Comparison of ENCODE assay signal across 8 cellular contexts in genomic region chr2:202378001-202378400, GRCh38. TPM values are rescaled to one million over a fixed set of nuclear protein-coding genes. Genes with fewer than 3 reads are reported as not detected.
A peak's percentile ranks its signal among the peaks of the same experiment; 100 is the strongest.
DNase-seq lines count a peak whose midpoint lies in the region; ATAC-seq, FAIRE-seq and TF ChIP-seq lines count a peak whose summit lies in the region.

No MANE protein-coding gene starts in this region.

- H3K36me3 Mint-ChIP-seq in CD4-positive, CD25-positive, alpha-beta regulatory T cell, result peaks cover 7% of the 10 kb centered on the region
- peaks cover 15% of the 10 kb centered on the region for H3K36me3 Mint-ChIP-seq in nephron progenitor cell (ENCODE audit: low read depth)

- H3K27me3 ChIP-seq in CD4-positive, CD25-positive, alpha-beta regulatory T cell (ENCODE audit: control insufficient read depth, insufficient read depth, low read length), result no peaks in the 10 kb centered on the region
- H3K27me3 ChIP-seq in Karpas-422 (ENCODE audit: low read length), result 0 out of 2 replicates have a peak, but pooled peaks cover 3% of the 10 kb centered on the region
- no peaks in the 10 kb centered on the region for H3K27me3 ChIP-seq in duodenal mucosa (ENCODE audit: control insufficient read depth in 1 of 2, insufficient read depth in 2 of 2, low read length in 2 of 2)

- peaks cover 27 to 50% (median 41%) of the 10 kb centered on the region in 4 donors for H3K4me1 Mint-ChIP-seq in CD4-positive, CD25-positive, alpha-beta regulatory T cell
- peaks cover 45% of the 10 kb centered on the region for H3K4me1 Mint-ChIP-seq in nephron progenitor cell

- H3K27ac Mint-ChIP-seq in CD4-positive, CD25-positive, alpha-beta regulatory T cell, result peak overlapping the region in 2 of 3 donors; percentile 60 to 94
- no peak overlapping the region for H3K27ac Mint-ChIP-seq in nephron progenitor cell

- H3K9me2 ChIP-seq in Karpas-422 (replicated peaks; ENCODE audit: insufficient read depth, low read length), result no peaks in the 10 kb centered on the region

- no peaks in the 10 kb centered on the region for H3K79me2 ChIP-seq in Karpas-422 (ENCODE audit: low read length)

- peak overlapping the region; percentile 95 for H3K4me2 ChIP-seq in Karpas-422 (ENCODE audit: low read depth, low read length, poor library complexity, severe bottlenecking)

- peak overlapping the region; percentile 92 for H3K4me3 ChIP-seq in CD4-positive, CD25-positive, alpha-beta regulatory T cell (ENCODE audit: low read depth, low read length)
- peak overlapping the region; percentile 78 for H3K4me3 ChIP-seq in Karpas-422 (ENCODE audit: low read length)
- peak overlapping the region; percentile 89 to 94 for H3K4me3 ChIP-seq in duodenal mucosa (ENCODE audit: low read depth in 1 of 2, low read length in 2 of 2)

- FAIRE-seq in GM12891 (lab: Jason Lieb, UNC), result no peak

- no peak for DNase-seq in CD4-positive, CD25-positive, alpha-beta regulatory T cell
- DNase-seq in Karpas-422 (no peak), nephron progenitor cell (no peak), COR-L47 (lab: John Stamatoyannopoulos, UW) (no peak), GM12891 (ENCODE audit: insufficient read length, low spot score) (no peak)

- no peaks in the 10 kb centered on the region for H3K9me3 ChIP-seq in CD4-positive, CD25-positive, alpha-beta regulatory T cell (ENCODE audit: control insufficient read depth in 2 of 2, low read length in 2 of 2)
- H3K9me3 ChIP-seq in Karpas-422 (ENCODE audit: low read length) (no peaks in the 10 kb centered on the region), duodenal mucosa (ENCODE audit: control insufficient read depth in 1 of 2, low read length in 2 of 2) (no peaks in the 10 kb centered on the region)

- no peaks in the 10 kb centered on the region for H3K9me3 Mint-ChIP-seq in CD4-positive, CD25-positive, alpha-beta regulatory T cell
- peaks cover 4% of the 10 kb centered on the region for H3K9me3 Mint-ChIP-seq in nephron progenitor cell

- peaks cover 37% of the 10 kb centered on the region for H3K4me1 ChIP-seq in CD4-positive, CD25-positive, alpha-beta regulatory T cell (ENCODE audit: control insufficient read depth, insufficient read depth, low read length, poor library complexity, severe bottlenecking)
- H3K4me1 ChIP-seq in Karpas-422 (ENCODE audit: low read length) (peaks cover 49% of the 10 kb centered on the region), duodenal mucosa (ENCODE audit: control insufficient read depth in 1 of 2, insufficient read depth in 2 of 2, low read length in 2 of 2) (peaks cover 16 to 24% of the 10 kb centered on the region in 2 donors)

- H4K20me1 ChIP-seq in Karpas-422 (ENCODE audit: insufficient read depth, low read depth, low read length), result no peaks in the 10 kb centered on the region

- TF ChIP-seq CTCF in nephron progenitor cell (IDR thresholded peaks at IDR 0.05), result no peak

- peak overlapping the region; percentile 17 for H3K9ac ChIP-seq in Karpas-422 (ENCODE audit: low read length)
- H3K9ac ChIP-seq in duodenal mucosa (ENCODE audit: low read depth in 1 of 2, low read length in 2 of 2), result peak overlapping the region; percentile 78 to 98

- TF ChIP-seq POLR2A in GM12891 (IDR thresholded peaks at IDR 0.05; ENCODE audit: low read depth, low read length), result no peak

- peaks cover 4% of the 10 kb centered on the region for H3K27me3 Mint-ChIP-seq in CD4-positive, CD25-positive, alpha-beta regulatory T cell
- H3K27me3 Mint-ChIP-seq in nephron progenitor cell (ENCODE audit: low read depth, poor library complexity), result no peaks in the 10 kb centered on the region

- ATAC-seq in CD4-positive, CD25-positive, alpha-beta regulatory T cell (ENCODE audit: low read depth in 2 of 2), result no peak
- ATAC-seq in GM21360 (IDR thresholded peaks at IDR 0.05; ENCODE audit: unreplicated experiment), result no peak
- ATAC-seq in GM18517 (IDR thresholded peaks at IDR 0.05; ENCODE audit: unreplicated experiment), result no peak

- peak overlapping the region; percentile 34 for H3K27ac ChIP-seq in CD4-positive, CD25-positive, alpha-beta regulatory T cell (ENCODE audit: insufficient read depth, low read length, poor library complexity, severe bottlenecking)
- H3K27ac ChIP-seq in Karpas-422 (ENCODE audit: low read length), result no peak overlapping the region
- H3K27ac ChIP-seq in duodenal mucosa (ENCODE audit: low read depth, low read length), result no peak overlapping the region

- no peaks in the 10 kb centered on the region for H3K36me3 ChIP-seq in CD4-positive, CD25-positive, alpha-beta regulatory T cell (ENCODE audit: control insufficient read depth, insufficient read depth, low read length)
- H3K36me3 ChIP-seq in Karpas-422 (ENCODE audit: insufficient read depth, low read length) (no peaks in the 10 kb centered on the region), duodenal mucosa (ENCODE audit: control insufficient read depth in 1 of 2, insufficient read depth in 2 of 2, low read length in 2 of 2) (no peaks in the 10 kb centered on the region)

- peak overlapping the region; percentile 96 to 100 (median 98) for H3K4me3 Mint-ChIP-seq in CD4-positive, CD25-positive, alpha-beta regulatory T cell
- H3K4me3 Mint-ChIP-seq in nephron progenitor cell, result peak overlapping the region; percentile 99

- no peak overlapping the region for H2AFZ ChIP-seq in Karpas-422 (ENCODE audit: low read length)

TF ChIP-seq in GM12891, 5 proteins besides CTCF, POLR2A, EP300 and RAD21:
- TF ChIP-seq POLR2AphosphoS5 (IDR thresholded peaks at IDR 0.05; ENCODE audit: low read depth, low read length) (no peak), TAF1 (IDR thresholded peaks at IDR 0.05; ENCODE audit: low read depth, low read length) (no peak), PAX5 (IDR thresholded peaks at IDR 0.05; ENCODE audit: insufficient read depth, low read length, severe bottlenecking) (no peak), POU2F2 (IDR thresholded peaks at IDR 0.05; ENCODE audit: low read depth, low read length) (no peak), SPI1 (IDR thresholded peaks at IDR 0.05; ENCODE audit: low read depth, low read length) (no peak)

RNA-seq across cellular contexts. Expression of gene BMPR2, which starts 1.9 kb away (rescaled TPM):
- total RNA-seq in CD4-positive, CD25-positive, alpha-beta regulatory T cell, result 24.9 TPM
- polyA plus RNA-seq in CD4-positive, CD25-positive, alpha-beta regulatory T cell, result 1 to 10 TPM; 3.7 to 5.6 (median 4.8) TPM
- 3.0 and 4.0 TPM in 2 replicates for total RNA-seq in Karpas-422 (2014; rRNA removed; shearing (Covaris generic); ENCODE audit: low replicate concordance)
- polyA plus RNA-seq in GM12891 (2012; ENCODE audit: low read depth, missing spikeins), result 8.1 TPM
